ENCODE assay signal across 8 cellular contexts in genomic region chr16:15054357-15055140, GRCh38. TPM values are rescaled to one million over a fixed set of nuclear protein-coding genes. Genes with fewer than 3 reads are reported as not detected.
DNase-seq lines count a peak whose midpoint lies in the region; ATAC-seq, FAIRE-seq and TF ChIP-seq lines count a peak whose summit lies in the region.

No MANE protein-coding gene starts in this region.

- H3K4me1 ChIP-seq in HepG2 (ENCODE audit: insufficient read depth, low read length), result peaks cover 70% of the 10 kb centered on the region
- H3K4me1 ChIP-seq in testis, result no peaks in the 10 kb centered on the region

- H3K27ac Mint-ChIP-seq in activated CD4-positive, alpha-beta T cell treated with anti-CD3 and anti-CD28 coated beads, Interleukin-2, amount 10 ng/mL, durations not matched to agents 24 days and 14 days, result peak overlapping the region; percentile 61
- peak overlapping the region; percentile 79 for H3K27ac Mint-ChIP-seq in activated naive CD8-positive, alpha-beta T cell treated with anti-CD3 and anti-CD28 coated beads, Interleukin-2, amount 10 ng/mL, durations not matched to agents 7 days and 5 days

- peak overlapping the region; percentile 15 for H2AFZ ChIP-seq in HepG2 (ENCODE audit: low read length)

- CTCF ChIA-PET in HepG2 (lab: Yijun Ruan, JAX; ENCODE audit: low intra/inter-chr PET ratio, low total read pairs), result no interaction called here

- no peak for TF ChIP-seq CTCF in HepG2 (CRISPR knock-in tag; IDR thresholded peaks at IDR 0.05)
- no peak for TF ChIP-seq CTCF in testis (IDR thresholded peaks at IDR 0.05)

- DNase-seq in activated CD4-positive, alpha-beta T cell treated with anti-CD3 and anti-CD28 coated beads, Interleukin-2, amount 10 ng/mL, durations not matched to agents 24 days and 14 days, result no peak
- no peak for DNase-seq in activated CD4-positive, alpha-beta T cell treated with anti-CD3 and anti-CD28 coated beads, Interleukin-2, amount 50 U/mL, for 4 hours
- DNase-seq in activated naive CD8-positive, alpha-beta T cell treated with anti-CD3 and anti-CD28 coated beads, Interleukin-2, amount 10 ng/mL, durations not matched to agents 7 days and 5 days, result no peak
- no peak for DNase-seq in HepG2 (ENCODE audit: low spot score)
- DNase-seq in testis, result no peak
- no peak for DNase-seq in NCI-H226

- peaks cover 9% of the 10 kb centered on the region for H3K36me3 Mint-ChIP-seq in activated CD4-positive, alpha-beta T cell treated with anti-CD3 and anti-CD28 coated beads, Interleukin-2, amount 10 ng/mL, durations not matched to agents 24 days and 14 days (ENCODE audit: low read depth)
- peaks cover 2% of the 10 kb centered on the region for H3K36me3 Mint-ChIP-seq in activated naive CD8-positive, alpha-beta T cell treated with anti-CD3 and anti-CD28 coated beads, Interleukin-2, amount 10 ng/mL, durations not matched to agents 7 days and 5 days

- POLR2A ChIA-PET in activated naive CD8-positive, alpha-beta T cell treated with anti-CD3 and anti-CD28 coated beads, Interleukin-2, amount 10 ng/mL, durations not matched to agents 7 days and 5 days (lab: Charles Lee), result no interaction called here
- POLR2A ChIA-PET in HepG2 (lab: Yijun Ruan, JAX), result no interaction called here

- H3K27me3 ChIP-seq in HepG2 (ENCODE audit: control insufficient read depth in 1 of 2, insufficient read depth in 2 of 2, low read length in 2 of 2) (no peaks in the 10 kb centered on the region; a peak in 1 of 5 replicates), testis (no peaks in the 10 kb centered on the region)

- no peak for ATAC-seq in activated naive CD8-positive, alpha-beta T cell treated with anti-CD3 and anti-CD28 coated beads, Interleukin-2, amount 10 ng/mL, durations not matched to agents 7 days and 5 days (ENCODE audit: low read depth)
- ATAC-seq in HepG2 (no peak), HG02798 (IDR thresholded peaks at IDR 0.05; ENCODE audit: poor library complexity, unreplicated experiment) (no peak), HG02840 (IDR thresholded peaks at IDR 0.05; ENCODE audit: low FRiP score, unreplicated experiment) (no peak)

- in situ Hi-C loops in HepG2 (cut with HindIII; ENCODE audit: extremely low pct_ligation_motif_present, low pct_unique_long_range_greater_than_20kb), result loop anchor here (25.0 kb wide), 1 partner anchor 167 kb away; no protein-coding TSS in a partner anchor

- H3K9me3 ChIP-seq in HepG2 (ENCODE audit: low read length) (no peaks in the 10 kb centered on the region), testis (no peaks in the 10 kb centered on the region)

- intact Hi-C loops in activated CD4-positive, alpha-beta T cell treated with anti-CD3 and anti-CD28 coated beads, Interleukin-2, amount 10 ng/mL, durations not matched to agents 24 days and 14 days (cut with micrococcal nuclease), result no loop called here
- intact Hi-C loops in HepG2 (cut with micrococcal nuclease; ENCODE audit: unreplicated experiment), result loop anchor here (2.0 kb wide), 1 partner anchor 34 kb away; no protein-coding TSS in a partner anchor
- intact Hi-C loops in testis (cut with DNase I; ENCODE audit: low total_unique reads), result no loop called here

- TF ChIP-seq RAD21 in HepG2 (CRISPR knock-in tag; IDR thresholded peaks at IDR 0.05), result no peak

- H3K4me2 ChIP-seq in HepG2 (ENCODE audit: low read depth, low read length), result peak overlapping the region; percentile 81

- WGBS in HepG2 (ENCODE audit: low lambda C conversion rate), result 63% methylated on average over 19 of the region's 19 CpGs
- WGBS in testis, 2 donors, result 45 to 63% methylated on average over 19 of the region's 19 CpGs

- H3K27ac ChIP-seq in HepG2 (ENCODE audit: extremely low read length, insufficient read depth, low read length) (peak overlapping the region; percentile 48), testis (peak overlapping the region in 1 of 2 donors; percentile 89)

- H3K4me1 Mint-ChIP-seq in activated CD4-positive, alpha-beta T cell treated with anti-CD3 and anti-CD28 coated beads, Interleukin-2, amount 10 ng/mL, durations not matched to agents 24 days and 14 days, result peaks cover 14% of the 10 kb centered on the region
- H3K4me1 Mint-ChIP-seq in activated naive CD8-positive, alpha-beta T cell treated with anti-CD3 and anti-CD28 coated beads, Interleukin-2, amount 10 ng/mL, durations not matched to agents 7 days and 5 days, result peaks cover 16% of the 10 kb centered on the region

- FAIRE-seq in HepG2 (lab: Jason Lieb, UNC), result no peak

- H3K9me3 Mint-ChIP-seq in activated CD4-positive, alpha-beta T cell treated with anti-CD3 and anti-CD28 coated beads, Interleukin-2, amount 10 ng/mL, durations not matched to agents 24 days and 14 days, result no peaks in the 10 kb centered on the region
- H3K9me3 Mint-ChIP-seq in activated naive CD8-positive, alpha-beta T cell treated with anti-CD3 and anti-CD28 coated beads, Interleukin-2, amount 10 ng/mL, durations not matched to agents 7 days and 5 days, result no peaks in the 10 kb centered on the region

- peak overlapping the region; percentile 83; the same call in 1 of the 2 replicates for H3K9ac ChIP-seq in HepG2 (ENCODE audit: insufficient read depth, low read depth, low read length)

- H3K36me3 ChIP-seq in HepG2 (replicated peaks in 1 of 2; ENCODE audit: control insufficient read depth in 1 of 2, insufficient read depth in 2 of 2, low read length in 2 of 2), result peaks cover 2 to 8% of the 10 kb centered on the region in 2 experiments; a peak in 4 of 5 replicates
- H3K36me3 ChIP-seq in testis (ENCODE audit: low read depth, missing control alignments), result no peaks in the 10 kb centered on the region

- peaks cover 45% of the 10 kb centered on the region for H3K79me2 ChIP-seq in HepG2 (ENCODE audit: insufficient read depth, low read length)

- peak overlapping the region; percentile 86 for H3K4me3 Mint-ChIP-seq in activated CD4-positive, alpha-beta T cell treated with anti-CD3 and anti-CD28 coated beads, Interleukin-2, amount 10 ng/mL, durations not matched to agents 24 days and 14 days
- peak overlapping the region; percentile 89 for H3K4me3 Mint-ChIP-seq in activated naive CD8-positive, alpha-beta T cell treated with anti-CD3 and anti-CD28 coated beads, Interleukin-2, amount 10 ng/mL, durations not matched to agents 7 days and 5 days

- H3K4me3 ChIP-seq in HepG2 (replicated peaks in 1 of 3; ENCODE audit: insufficient read depth in 1 of 3, low read depth in 2 of 3, low read length in 3 of 3) (peak overlapping the region; percentile 91 to 99 (median 95)), testis (peak overlapping the region; percentile 94 to 97)

- TF ChIP-seq POLR2A in HepG2 (IDR thresholded peaks at IDR 0.05; ENCODE audit: insufficient read depth in 1 of 2, low read depth in 2 of 2, low read length in 2 of 2), result no peak
- TF ChIP-seq POLR2A in testis (IDR thresholded peaks at IDR 0.05), result no peak

- no peaks in the 10 kb centered on the region for H4K20me1 ChIP-seq in HepG2 (ENCODE audit: insufficient read depth, low read length)

- H3K27me3 Mint-ChIP-seq in activated CD4-positive, alpha-beta T cell treated with anti-CD3 and anti-CD28 coated beads, Interleukin-2, amount 10 ng/mL, durations not matched to agents 24 days and 14 days, result no peaks in the 10 kb centered on the region
- H3K27me3 Mint-ChIP-seq in activated naive CD8-positive, alpha-beta T cell treated with anti-CD3 and anti-CD28 coated beads, Interleukin-2, amount 10 ng/mL, durations not matched to agents 7 days and 5 days, result no peaks in the 10 kb centered on the region

- TF ChIP-seq EP300 in HepG2 (IDR thresholded peaks at IDR 0.05; ENCODE audit: low read depth in 2 of 2, low read length in 2 of 2) (no peak), HepG2 (CRISPR knock-in tag; IDR thresholded peaks at IDR 0.05; ENCODE audit: borderline replicate concordance) (no peak)

- TSS peak; percentile 50 for BruUV-seq in HepG2 (replicated peaks; lab: Mats Ljungman, UMichigan)

RNA-seq across cellular contexts. Expression of gene NTAN1, which starts 1.3 kb away (rescaled TPM):
- 26.6 and 30.1 TPM in 2 replicates for total RNA-seq in activated CD4-positive, alpha-beta T cell treated with anti-CD3 and anti-CD28 coated beads, Interleukin-2, amount 10 ng/mL, durations not matched to agents 24 days and 14 days
- total RNA-seq in activated naive CD8-positive, alpha-beta T cell treated with anti-CD3 and anti-CD28 coated beads, Interleukin-2, amount 10 ng/mL, durations not matched to agents 7 days and 5 days, result 10 to 100 TPM; 47.2 to 49.9 TPM
- total RNA-seq in HepG2 (2016; rRNA removed; fragmentation: Illumina TruSeq; extraction: Trizol) (41.8 and 58.3 TPM in 2 replicates), testis (10 to 100 TPM; 46.1 to 52.8 TPM)
- 386 and 399 TPM in 2 replicates for total RNA-seq in HepG2 (2016; cell fraction: cytosol; rRNA removed; fragmentation: Illumina TruSeq; extraction: Trizol; ENCODE audit: low read depth)
- 38.1 and 61.2 TPM in 2 replicates for total RNA-seq in HepG2 (2016; cell fraction: insoluble cytoplasmic fraction; rRNA removed; fragmentation: Illumina TruSeq; extraction: Trizol)
- total RNA-seq in HepG2 (2016; cell fraction: membrane; rRNA removed; fragmentation: Illumina TruSeq; extraction: Trizol), result 288 and 302 TPM in 2 replicates
- 23.6 and 28.1 TPM in 2 replicates for total RNA-seq in HepG2 (2016; cell fraction: nucleus; rRNA removed; fragmentation: Illumina TruSeq; extraction: Trizol)
- polyA plus RNA-seq in HepG2 (2011; rRNA removed) (103 and 135 TPM in 2 replicates), testis (ENCODE audit: insufficient read depth, low read depth, low replicate concordance) (65.9 TPM)
- 76.3 and 86.4 TPM in 2 replicates for polyA plus RNA-seq in HepG2 (2011; cell fraction: cytosol; rRNA removed)
- 51.6 and 57.1 TPM in 2 replicates for polyA plus RNA-seq in HepG2 (2011; cell fraction: nucleus; rRNA removed)
- polyA plus RNA-seq in HepG2 (2012), result 58.2 and 65.1 TPM in 2 replicates
- 580 and 583 TPM in 2 replicates for polyA plus RNA-seq in HepG2 (2016; cell fraction: cytosol; fragmentation: Illumina TruSeq; extraction: Trizol; ENCODE audit: low read depth)
- polyA plus RNA-seq in HepG2 (2016; cell fraction: insoluble cytoplasmic fraction; fragmentation: Illumina TruSeq; extraction: Trizol; ENCODE audit: low read depth), result 56.0 and 59.7 TPM in 2 replicates
- 344 and 370 TPM in 2 replicates for polyA plus RNA-seq in HepG2 (2016; cell fraction: membrane; fragmentation: Illumina TruSeq; extraction: Trizol; ENCODE audit: low read depth)
- polyA plus RNA-seq in HepG2 (2016; cell fraction: nucleus; fragmentation: Illumina TruSeq; extraction: Trizol; ENCODE audit: insufficient read depth, low read depth), result 59.0 and 59.9 TPM in 2 replicates
- polyA minus RNA-seq in HepG2 (2011; rRNA and poly(A)+ RNA removed; ENCODE audit: low replicate concordance), result 45.2 and 119 TPM in 2 replicates
- polyA minus RNA-seq in HepG2 (2011; cell fraction: cytosol; rRNA and poly(A)+ RNA removed), result 55.7 and 63.7 TPM in 2 replicates
- 36.7 and 38.4 TPM in 2 replicates for polyA minus RNA-seq in HepG2 (2011; cell fraction: nucleus; rRNA and poly(A)+ RNA removed)

RNA-seq across cellular contexts. Expression of gene RRN3, which starts 39.5 kb away (rescaled TPM):
- 34.1 and 38.4 TPM in 2 replicates for total RNA-seq in activated CD4-positive, alpha-beta T cell treated with anti-CD3 and anti-CD28 coated beads, Interleukin-2, amount 10 ng/mL, durations not matched to agents 24 days and 14 days
- total RNA-seq in activated naive CD8-positive, alpha-beta T cell treated with anti-CD3 and anti-CD28 coated beads, Interleukin-2, amount 10 ng/mL, durations not matched to agents 7 days and 5 days, result 10 to 100 TPM; 31.3 to 31.5 TPM
- total RNA-seq in HepG2 (2016; rRNA removed; fragmentation: Illumina TruSeq; extraction: Trizol) (67.0 and 101 TPM in 2 replicates), testis (10 to 100 TPM; 44.3 to 50.1 TPM)
- total RNA-seq in HepG2 (2016; cell fraction: cytosol; rRNA removed; fragmentation: Illumina TruSeq; extraction: Trizol; ENCODE audit: low read depth), result 4.5 and 7.2 TPM in 2 replicates
- total RNA-seq in HepG2 (2016; cell fraction: insoluble cytoplasmic fraction; rRNA removed; fragmentation: Illumina TruSeq; extraction: Trizol), result 66.8 and 102 TPM in 2 replicates
- 13.9 and 15.7 TPM in 2 replicates for total RNA-seq in HepG2 (2016; cell fraction: membrane; rRNA removed; fragmentation: Illumina TruSeq; extraction: Trizol)
- 48.4 and 52.4 TPM in 2 replicates for total RNA-seq in HepG2 (2016; cell fraction: nucleus; rRNA removed; fragmentation: Illumina TruSeq; extraction: Trizol)
- polyA plus RNA-seq in HepG2 (2011; rRNA removed) (43.5 and 45.8 TPM in 2 replicates), testis (ENCODE audit: insufficient read depth, low read depth, low replicate concordance) (31.0 TPM)
- polyA plus RNA-seq in HepG2 (2011; cell fraction: cytosol; rRNA removed), result 20.4 and 34.2 TPM in 2 replicates
- 25.0 and 25.7 TPM in 2 replicates for polyA plus RNA-seq in HepG2 (2011; cell fraction: nucleus; rRNA removed)
- 38.3 and 41.0 TPM in 2 replicates for polyA plus RNA-seq in HepG2 (2012)
- 1.9 and 2.1 TPM in 2 replicates for polyA plus RNA-seq in HepG2 (2016; cell fraction: cytosol; fragmentation: Illumina TruSeq; extraction: Trizol; ENCODE audit: low read depth)
- 73.5 and 79.0 TPM in 2 replicates for polyA plus RNA-seq in HepG2 (2016; cell fraction: insoluble cytoplasmic fraction; fragmentation: Illumina TruSeq; extraction: Trizol; ENCODE audit: low read depth)
- polyA plus RNA-seq in HepG2 (2016; cell fraction: membrane; fragmentation: Illumina TruSeq; extraction: Trizol; ENCODE audit: low read depth), result 5.8 and 6.6 TPM in 2 replicates
- 64.5 and 64.7 TPM in 2 replicates for polyA plus RNA-seq in HepG2 (2016; cell fraction: nucleus; fragmentation: Illumina TruSeq; extraction: Trizol; ENCODE audit: insufficient read depth, low read depth)
- 42.6 and 47.9 TPM in 2 replicates for polyA minus RNA-seq in HepG2 (2011; rRNA and poly(A)+ RNA removed; ENCODE audit: low replicate concordance)
- 36.9 and 45.0 TPM in 2 replicates for polyA minus RNA-seq in HepG2 (2011; cell fraction: cytosol; rRNA and poly(A)+ RNA removed)
- 42.0 and 45.3 TPM in 2 replicates for polyA minus RNA-seq in HepG2 (2011; cell fraction: nucleus; rRNA and poly(A)+ RNA removed)
